ENCODE assay signal across 18 cellular contexts in the genomic region with DNA sequence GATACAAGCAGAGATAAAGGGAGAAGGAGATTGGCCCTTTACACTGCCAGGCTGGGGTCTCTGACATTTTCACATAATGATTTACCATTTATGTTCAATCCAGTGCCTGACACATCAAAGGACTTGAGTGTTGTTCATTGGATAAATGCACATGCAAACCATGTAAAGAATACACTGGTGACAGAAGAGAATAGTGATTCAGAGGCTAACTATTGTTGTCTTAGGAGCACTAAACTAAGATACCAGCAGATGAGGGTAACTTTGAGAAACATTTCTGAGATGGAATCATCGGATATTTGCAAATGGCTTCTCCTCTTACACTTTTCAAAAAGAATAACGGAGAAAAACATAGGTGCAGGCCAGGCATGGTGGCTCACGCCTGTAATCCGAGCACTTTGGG.
DNase-seq lines count a peak whose midpoint lies in the region; ATAC-seq, FAIRE-seq and TF ChIP-seq lines count a peak whose summit lies in the region.
"Had no signal": no experiment of that assay in that cellular context is flagged by ENCODE, and none has a peak within 500 bp of the region (broad histone marks: within the 10 kb centered on the region; RNA-seq: fewer than 3 reads in every experiment).

No MANE protein-coding gene starts in this region.

- intact Hi-C loops in right lobe of liver (cut with DNase I), result no loop called here

- H3K27ac ChIP-seq in right lobe of liver, result no peak overlapping the region
- H3K27ac ChIP-seq: C4-2B had no signal

- no peak for TF ChIP-seq POLR2A in right lobe of liver (IDR thresholded peaks at IDR 0.05)

- WGBS in right lobe of liver (ENCODE audit: insufficient coverage, low coverage, low lambda C conversion rate, missing lambda C conversion rate), result 95% methylated on average over 4 of the region's 4 CpGs

- H3K4me1 Mint-ChIP-seq in T-helper 2 cell treated with Interferon-gamma antibody and Interleukin-4, amounts not matched to agents 5 μg/mL and 100 μg/mL, for 36 hours (ENCODE audit: low read depth), result no peaks in the 10 kb centered on the region

- H3K27ac Mint-ChIP-seq in T-helper 2 cell treated with Interferon-gamma antibody and Interleukin-4, amounts not matched to agents 5 μg/mL and 100 μg/mL, for 36 hours, result no peak overlapping the region

- H3K4me3 Mint-ChIP-seq in T-helper 2 cell treated with Interferon-gamma antibody and Interleukin-4, amounts not matched to agents 5 μg/mL and 100 μg/mL, for 36 hours, result no peak overlapping the region

- H3K9me3 ChIP-seq in right lobe of liver, result no peaks in the 10 kb centered on the region

- no peaks in the 10 kb centered on the region for H3K9me3 Mint-ChIP-seq in T-helper 2 cell treated with Interferon-gamma antibody and Interleukin-4, amounts not matched to agents 5 μg/mL and 100 μg/mL, for 36 hours

- no peak for FAIRE-seq in bronchial epithelial cell (lab: Jason Lieb, UNC)

- H3K27me3 ChIP-seq in bronchial epithelial cell (ENCODE audit: control insufficient read depth, insufficient read depth, low read length) (no peaks in the 10 kb centered on the region), right lobe of liver (no peaks in the 10 kb centered on the region)

- DNase-seq in A172 (ENCODE audit: low spot score), result peak; percentile 8
- DNase-seq in HS-27A (ENCODE audit: low read depth), result peak; percentile 67
- peak; percentile 40 for DNase-seq in bronchial epithelial cell (ENCODE audit: low read depth)
- DNase-seq in hepatic stellate cell (ENCODE audit: low spot score), result peak; percentile 21
- DNase-seq in right lobe of liver, result no peak
- no peak for DNase-seq in activated T-cell treated with anti-CD3 and anti-CD28 coated beads for 4 hours
- no peak for DNase-seq in T-helper 2 cell treated with Interferon-gamma antibody and Interleukin-4, amounts not matched to agents 5 μg/mL and 100 μg/mL, for 36 hours (ENCODE audit: low spot score)
- DNase-seq: 8988T, DMS53, GDM1, MV-4-11, NCI-H146, NCI-H2107, NCI-H345, SHP77 had no signal

- H3K4me1 ChIP-seq in right lobe of liver, result peaks cover 0 to 11% (median under 1%) of the 10 kb centered on the region in 4 donors

- no peaks in the 10 kb centered on the region for H3K36me3 ChIP-seq in bronchial epithelial cell (ENCODE audit: control insufficient read depth, insufficient read depth, low read length)
- H3K36me3 ChIP-seq in right lobe of liver, result no peaks in the 10 kb centered on the region

- H3K36me3 Mint-ChIP-seq in T-helper 2 cell treated with Interferon-gamma antibody and Interleukin-4, amounts not matched to agents 5 μg/mL and 100 μg/mL, for 36 hours (ENCODE audit: low read depth), result no peaks in the 10 kb centered on the region

- H3K27me3 Mint-ChIP-seq in T-helper 2 cell treated with Interferon-gamma antibody and Interleukin-4, amounts not matched to agents 5 μg/mL and 100 μg/mL, for 36 hours (ENCODE audit: low read depth), result no peaks in the 10 kb centered on the region

- ATAC-seq in right lobe of liver (no peak), GM21360 (IDR thresholded peaks at IDR 0.05; ENCODE audit: unreplicated experiment) (no peak)
- ATAC-seq: HCT116 had no signal

- H3K4me3 ChIP-seq in bronchial epithelial cell (ENCODE audit: low read depth, low read length) (no peak overlapping the region), right lobe of liver (no peak overlapping the region)

- TF ChIP-seq CTCF in bronchial epithelial cell (IDR thresholded peaks at IDR 0.05; ENCODE audit: insufficient read depth, low read length, severe bottlenecking) (no peak), right lobe of liver (IDR thresholded peaks at IDR 0.05) (no peak)

Comparison
In these comparisons a context has a peak if more than half of its experiments do, and no peak if none do; other contexts are left out.
1. DNase-seq: peak in A172 (single experiment), HS-27A (single experiment), bronchial epithelial cell (single experiment) and hepatic stellate cell (single experiment); none in right lobe of liver (0 of 3), activated T-cell treated with anti-CD3 and anti-CD28 coated beads for 4 hours (single experiment) and T-helper 2 cell treated with Interferon-gamma antibody and Interleukin-4, amounts not matched to agents 5 μg/mL and 100 μg/mL, for 36 hours (single experiment).